7 cellular contexts compared by ENCODE assay signal in genomic region chr11:67400251-67400941, GRCh38. TPM values are rescaled to one million over a fixed set of nuclear protein-coding genes. Genes with fewer than 3 reads are reported as not detected.
A peak's percentile ranks its signal among the peaks of the same experiment; 100 is the strongest.
DNase-seq lines count a peak whose midpoint lies in the region; ATAC-seq, FAIRE-seq and TF ChIP-seq lines count a peak whose summit lies in the region.

No MANE protein-coding gene starts in this region.

- H3K4me3 ChIP-seq in Jurkat, Clone E6-1 (ENCODE audit: low read length): peak overlapping the region; percentile 79
- peak overlapping the region; percentile 71 to 83 for H3K4me3 ChIP-seq in kidney (ENCODE audit: low read length in 2 of 2)

- H3K27ac ChIP-seq in kidney (ENCODE audit: low read depth in 2 of 2, low read length in 2 of 2) (no peak overlapping the region), temporal lobe (ENCODE audit: low read depth, low read length) (peak overlapping the region; percentile 92)

- peak overlapping the region; percentile 90 to 92 for H3K9ac ChIP-seq in kidney (ENCODE audit: low read length in 2 of 2)

- no peaks in the 10 kb centered on the region for H3K9me3 ChIP-seq in kidney (ENCODE audit: control insufficient read depth in 1 of 2, low read length in 2 of 2)

- TF ChIP-seq CTCF in kidney (IDR thresholded peaks at IDR 0.05; ENCODE audit: borderline replicate concordance, extremely low read depth, insufficient read depth): no peak

- FAIRE-seq in kidney (lab: Jason Lieb, UNC): no peak

- peaks cover 2 to 19% of the 10 kb centered on the region in 2 donors for H3K36me3 ChIP-seq in kidney (ENCODE audit: control insufficient read depth in 1 of 2, insufficient read depth in 2 of 2, low read length in 2 of 2)

- intact Hi-C loops in kidney (cut with DNase I): no loop called here

- no peak for ATAC-seq in GM21723 (IDR thresholded peaks at IDR 0.05; ENCODE audit: unreplicated experiment)
- ATAC-seq in HG03045 (IDR thresholded peaks at IDR 0.05; ENCODE audit: unreplicated experiment): no peak
- no peak for ATAC-seq in HG03025 (IDR thresholded peaks at IDR 0.05; ENCODE audit: low FRiP score, unreplicated experiment)

- H3K4me1 ChIP-seq in kidney (ENCODE audit: control insufficient read depth in 1 of 2, insufficient read depth in 1 of 2, low read depth in 1 of 2, low read length in 2 of 2): peaks cover 5 to 15% of the 10 kb centered on the region in 2 donors

- no peak for DNase-seq in Jurkat, Clone E6-1 (ENCODE audit: low read depth, low spot score)
- DNase-seq in amniotic epithelial cell (ENCODE audit: low read depth) (peak; percentile 47), kidney (no peak)

RNA-seq across cellular contexts. Expression of gene PPP1CA, which starts 1.3 kb away (rescaled TPM):
- 286 TPM for polyA plus RNA-seq in Jurkat, Clone E6-1 (2012; ENCODE audit: insufficient read depth, insufficient read length)
- total RNA-seq in kidney (155 TPM), temporal lobe (46.0 TPM)
- 210 TPM for polyA plus RNA-seq in kidney (ENCODE audit: insufficient read depth, low read depth, low replicate concordance)

RNA-seq across cellular contexts. Expression of gene TBC1D10C, which starts 3.5 kb away (rescaled TPM):
- 105 TPM for polyA plus RNA-seq in Jurkat, Clone E6-1 (2012; ENCODE audit: insufficient read depth, insufficient read length)
- 13.9 TPM for total RNA-seq in kidney
- 1.7 TPM for polyA plus RNA-seq in kidney (ENCODE audit: insufficient read depth, low read depth, low replicate concordance)
- total RNA-seq in temporal lobe: 0.25 TPM

RNA-seq across cellular contexts. Expression of gene RAD9A, which starts 8.6 kb away (rescaled TPM):
- polyA plus RNA-seq in Jurkat, Clone E6-1 (2012; ENCODE audit: insufficient read depth, insufficient read length): 38.0 TPM
- total RNA-seq in kidney: 17.8 TPM
- 16.4 TPM for polyA plus RNA-seq in kidney (ENCODE audit: insufficient read depth, low read depth, low replicate concordance)
- 19.9 TPM for total RNA-seq in temporal lobe

RNA-seq across cellular contexts. Expression of gene CARNS1, which starts 15.1 kb away (rescaled TPM):
- polyA plus RNA-seq in Jurkat, Clone E6-1 (2012; ENCODE audit: insufficient read depth, insufficient read length): 0.58 TPM
- total RNA-seq in kidney: 1.7 TPM
- polyA plus RNA-seq in kidney (ENCODE audit: insufficient read depth, low read depth, low replicate concordance): 0.80 TPM
- total RNA-seq in temporal lobe: 0.25 TPM

RNA-seq across cellular contexts. Expression of gene CLCF1, which starts 27.0 kb away (rescaled TPM):
- polyA plus RNA-seq in Jurkat, Clone E6-1 (2012; ENCODE audit: insufficient read depth, insufficient read length): 0.92 TPM
- total RNA-seq in kidney (15.8 TPM), temporal lobe (not detected)
- 5.7 TPM for polyA plus RNA-seq in kidney (ENCODE audit: insufficient read depth, low read depth, low replicate concordance)

Comparison
In these comparisons a context has a peak if more than half of its experiments do, and no peak if none do; other contexts are left out.
1. RNA of gene TBC1D10C, which starts 3.5 kb away (total RNA-seq): 13.9 TPM in kidney (single experiment); 0.25 TPM in temporal lobe (single experiment); every median in the first group is over 10 times any median in the second.